In the genomic region with DNA sequence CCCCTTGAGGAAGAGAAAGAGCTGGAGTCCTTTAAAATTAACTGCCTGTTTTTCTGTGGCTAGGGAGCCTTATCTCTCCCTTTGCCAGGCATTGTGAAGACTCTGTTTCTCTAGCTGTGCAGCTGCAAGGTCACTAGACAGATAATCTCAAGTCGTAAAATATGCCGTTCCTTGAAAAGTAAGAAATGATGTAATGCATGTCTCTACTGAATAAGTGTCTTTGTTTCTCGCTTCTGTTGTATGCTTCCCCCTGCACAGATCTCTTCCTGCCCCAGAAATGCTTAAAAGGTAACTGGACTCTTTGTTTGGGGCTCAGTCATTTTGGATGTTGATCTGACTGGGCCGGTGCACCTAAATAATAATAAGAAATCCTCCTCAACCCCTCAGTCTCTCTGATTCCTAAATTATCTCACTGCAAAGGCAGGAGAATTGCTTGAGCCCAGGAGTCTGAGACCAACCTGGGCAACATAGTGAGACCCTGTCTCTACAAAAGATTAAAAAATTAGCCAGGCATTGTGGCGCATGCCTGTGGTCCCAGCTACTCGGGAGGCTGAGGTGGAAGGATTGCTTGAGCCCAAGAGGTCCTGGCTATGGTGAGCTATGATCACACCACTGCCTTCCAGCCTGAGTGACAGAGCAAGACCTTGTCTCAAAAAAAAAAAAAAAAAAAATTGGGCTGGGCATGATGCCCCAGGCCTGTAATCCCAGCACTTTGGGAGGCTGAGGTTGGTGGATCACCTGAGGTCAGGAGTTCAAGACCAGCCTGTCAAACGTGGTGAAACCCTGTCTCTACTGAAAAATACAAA, we compare ENCODE assay signal across 8 cellular contexts. TPM values are rescaled to one million over a fixed set of nuclear protein-coding genes. Genes with fewer than 3 reads are reported as not detected.
"Had no signal": no experiment of that assay in that cellular context is flagged by ENCODE, and none has a peak within 500 bp of the region (broad histone marks: within the 10 kb centered on the region; RNA-seq: fewer than 3 reads in every experiment).

No MANE protein-coding gene starts in this region.

RNA-seq across cellular contexts. Expression of gene CYP2A6, which starts 16.3 kb away (rescaled TPM):
- total RNA-seq: activated CD4-positive, alpha-beta T cell treated with anti-CD3 and anti-CD28 coated beads, Interleukin-2, amount 10 ng/mL, durations not matched to agents 24 days and 14 days; chondrocyte; esophagus squamous epithelium; foreskin keratinocyte had no signal
- polyA plus RNA-seq: foreskin keratinocyte had no signal

RNA-seq across cellular contexts. Expression of gene CYP2A7, which starts 48.1 kb away (rescaled TPM):
- total RNA-seq: activated CD4-positive, alpha-beta T cell treated with anti-CD3 and anti-CD28 coated beads, Interleukin-2, amount 10 ng/mL, durations not matched to agents 24 days and 14 days; activated T-cell treated with anti-CD3 and anti-CD28 coated beads, Interleukin-2, amount 50 U/mL, for 4 hours; breast epithelium; chondrocyte; esophagus squamous epithelium; foreskin keratinocyte; left lung; WTC11 had no signal
- polyA plus RNA-seq: foreskin keratinocyte had no signal

RNA-seq across cellular contexts. Expression of gene MIA, which starts 58.6 kb away (rescaled TPM):
- total RNA-seq: WTC11 had no signal
